13 cellular contexts compared by ENCODE assay signal in genomic region chr1:217311766-217312165, GRCh38.
DNase-seq lines count a peak whose midpoint lies in the region; ATAC-seq and TF ChIP-seq lines count a peak whose summit lies in the region.
"Had no signal": no experiment of that assay in that cellular context is flagged by ENCODE, and none has a peak within 500 bp of the region (broad histone marks: within the 10 kb centered on the region; RNA-seq: fewer than 3 reads in every experiment).

No MANE protein-coding gene starts in this region.

- no peaks in the 10 kb centered on the region for H3F3A ChIP-seq in MM.1S (ENCODE audit: insufficient read depth, low read length)

- no peaks in the 10 kb centered on the region for H3K36me3 ChIP-seq in MM.1S (replicated peaks; ENCODE audit: insufficient read depth, low read length)
- no peaks in the 10 kb centered on the region for H3K36me3 ChIP-seq in parathyroid adenoma (ENCODE audit: control insufficient read depth, insufficient read depth, low read length)
- no peaks in the 10 kb centered on the region for H3K36me3 ChIP-seq in psoas muscle (ENCODE audit: insufficient read depth in 1 of 2, low read depth in 1 of 2)
- H3K36me3 ChIP-seq: spleen had no signal

- TF ChIP-seq CTCF in MM.1S (IDR thresholded peaks at IDR 0.05; ENCODE audit: low read length) (peak; percentile 22), choroid plexus epithelial cell (conservative IDR thresholded peaks at IDR 0.05; ENCODE audit: low read depth, low read length) (peak; percentile 71), parathyroid adenoma (IDR thresholded peaks at IDR 0.05) (peak; percentile 37), psoas muscle (IDR thresholded peaks at IDR 0.05) (no peak)

- H3K9me2 ChIP-seq in MM.1S (replicated peaks; ENCODE audit: insufficient read depth, low read length) = no peaks in the 10 kb centered on the region

- H2AFZ ChIP-seq in MM.1S (ENCODE audit: low read length) = no peak overlapping the region
- H2AFZ ChIP-seq in parathyroid adenoma = no peak overlapping the region

- 52 to 72% (median 59%) methylated on average over 1 of the region's 1 CpG for WGBS in psoas muscle, 3 donors

- H3K79me2 ChIP-seq in MM.1S (ENCODE audit: low read length) (no peaks in the 10 kb centered on the region), parathyroid adenoma (no peaks in the 10 kb centered on the region)

- intact Hi-C loops in psoas muscle (cut with DNase I) = no loop called here

- ATAC-seq in psoas muscle = no peak
- ATAC-seq: activated T-cell treated with anti-CD3 and anti-CD28 coated beads, Interleukin-2, amount 50 U/mL, for 4 hours; stimulated activated effector memory CD8-positive, alpha-beta T cell treated with anti-CD3 and anti-CD28 coated beads, Interleukin-12 subunit alpha, Interleukin-12 subunit beta, amount 100 ng/mL, for 72 hours had no signal

- DNase-seq in NCI-H146 (lab: John Stamatoyannopoulos, UW) (peak; percentile 1), NCI-H146 treated with DMSO at 0.1 percent for 48 hours (lab: John Stamatoyannopoulos, UW; ENCODE audit: unreplicated experiment) (no peak), MM.1S (no peak), choroid plexus epithelial cell (ENCODE audit: low read depth) (peak; percentile 65), psoas muscle (no peak), DMS79 treated with DMSO at 0.1 percent for 48 hours (lab: John Stamatoyannopoulos, UW) (no peak), NCI-H774 (lab: John Stamatoyannopoulos, UW) (no peak)
- DNase-seq: activated T-cell treated with anti-CD3 and anti-CD28 coated beads, Interleukin-2, amount 50 U/mL, for 4 hours; GDM1; KG1; spleen had no signal

- H3K9me3 ChIP-seq in MM.1S (replicated peaks; ENCODE audit: insufficient read depth, low read length) (no peaks in the 10 kb centered on the region), parathyroid adenoma (ENCODE audit: control insufficient read depth, low read length) (no peaks in the 10 kb centered on the region), psoas muscle (no peaks in the 10 kb centered on the region)
- H3K9me3 ChIP-seq: spleen had no signal

- H3K4me2 ChIP-seq in MM.1S (ENCODE audit: low read depth, low read length) (no peak overlapping the region), parathyroid adenoma (ENCODE audit: low read length) (no peak overlapping the region)

- no peak overlapping the region for H3K4me3 ChIP-seq in MM.1S (ENCODE audit: low read length)
- H3K4me3 ChIP-seq in choroid plexus epithelial cell (ENCODE audit: low read depth, low read length) = no peak overlapping the region
- H3K4me3 ChIP-seq in parathyroid adenoma (ENCODE audit: low read depth, low read length) = no peak overlapping the region
- H3K4me3 ChIP-seq in psoas muscle = no peak overlapping the region
- H3K4me3 ChIP-seq: spleen had no signal

- H3K9ac ChIP-seq in MM.1S (ENCODE audit: low read length) = no peak overlapping the region
- H3K9ac ChIP-seq in parathyroid adenoma = no peak overlapping the region

- H3K4me1 ChIP-seq in MM.1S (ENCODE audit: low read length) (no peaks in the 10 kb centered on the region), parathyroid adenoma (peaks cover 4% of the 10 kb centered on the region), psoas muscle (no peaks in the 10 kb centered on the region)
- H3K4me1 ChIP-seq: spleen had no signal

- no peak overlapping the region for H3K27ac ChIP-seq in MM.1S (ENCODE audit: low read length)
- H3K27ac ChIP-seq in parathyroid adenoma = no peak overlapping the region
- no peak overlapping the region for H3K27ac ChIP-seq in psoas muscle
- H3K27ac ChIP-seq: spleen had no signal

- H3K27me3 ChIP-seq in MM.1S (replicated peaks; ENCODE audit: insufficient read depth, low read length) (no peaks in the 10 kb centered on the region), parathyroid adenoma (ENCODE audit: control insufficient read depth, insufficient read depth, low read length) (no peaks in the 10 kb centered on the region), psoas muscle (ENCODE audit: insufficient read depth in 3 of 3, low read length in 2 of 3) (no peaks in the 10 kb centered on the region)
- H3K27me3 ChIP-seq: spleen had no signal

- no peaks in the 10 kb centered on the region for H4K20me1 ChIP-seq in MM.1S (ENCODE audit: insufficient read depth, low read length)

Comparison
In these comparisons a context has a peak if more than half of its experiments do, and no peak if none do; other contexts are left out.
1. DNase-seq: peak in NCI-H146 (single experiment) and choroid plexus epithelial cell (single experiment); none in NCI-H146 treated with DMSO at 0.1 percent for 48 hours (single experiment), MM.1S (single experiment), psoas muscle (0 of 2), DMS79 treated with DMSO at 0.1 percent for 48 hours (single experiment) and NCI-H774 (single experiment).